3 cellular contexts compared by ENCODE assay signal in genomic region chr18:78711971-78712370, GRCh38.
"Had no signal": no experiment of that assay in that cellular context is flagged by ENCODE, and none has a peak within 500 bp of the region (broad histone marks: within the 10 kb centered on the region; RNA-seq: fewer than 3 reads in every experiment).

No MANE protein-coding gene starts in this region.

- H3K4me3 ChIP-seq: GM12878 had no signal

- DNase-seq: GDM1, GF-D8 had no signal

- ATAC-seq: GM12878 had no signal
